ENCODE assay signal across 22 cellular contexts in genomic region chr7:19526639-19527038, GRCh38.
"Had no signal": no experiment of that assay in that cellular context is flagged by ENCODE, and none has a peak within 500 bp of the region (broad histone marks: within the 10 kb centered on the region; RNA-seq: fewer than 3 reads in every experiment).

No MANE protein-coding gene starts in this region.

- H3K4me3 Mint-ChIP-seq: dendritic cell treated with granulocyte-macrophage colony-stimulating factor and Interleukin-4, amounts not matched to agents 40 ng/mL and 50 ng/mL, for 4 days; endodermal cell; immature natural killer cell; naive thymus-derived CD8-positive, alpha-beta T cell; stimulated activated naive B cell treated with anti-CD40 and anti-IgM and Interleukin-4, amounts not matched to agents 10 μg/mL and 1 μg/mL and 100 μg/mL, for 72 hours; stimulated activated naive CD8-positive, alpha-beta T cell treated with anti-CD3 and anti-CD28 coated beads, Interleukin-15, Interleukin-2, amounts not matched to agents 100 ng/mL and 50 ng/mL, for 24 hours had no signal

- ATAC-seq: foreskin keratinocyte; heart right ventricle; left colon; left ventricle myocardium superior; lower lobe of right lung; naive thymus-derived CD8-positive, alpha-beta T cell; right lobe of liver; stimulated activated naive B cell treated with anti-CD40 and anti-IgM and Interleukin-4, amounts not matched to agents 10 μg/mL and 1 μg/mL and 100 μg/mL, for 72 hours had no signal

- H3K36me3 Mint-ChIP-seq: immature natural killer cell; naive thymus-derived CD8-positive, alpha-beta T cell; stimulated activated naive B cell treated with anti-CD40 and anti-IgM and Interleukin-4, amounts not matched to agents 10 μg/mL and 1 μg/mL and 100 μg/mL, for 72 hours had no signal

- H3K9me3 Mint-ChIP-seq: endodermal cell; stimulated activated naive B cell treated with anti-CD40 and anti-IgM and Interleukin-4, amounts not matched to agents 10 μg/mL and 1 μg/mL and 100 μg/mL, for 72 hours; stimulated activated naive CD8-positive, alpha-beta T cell treated with anti-CD3 and anti-CD28 coated beads, Interleukin-15, Interleukin-2, amounts not matched to agents 100 ng/mL and 50 ng/mL, for 24 hours had no signal

- DNase-seq: effector CD8-positive, alpha-beta T cell; endodermal cell; foreskin keratinocyte; glutamatergic neuron; heart right ventricle; hippocampal formation; immature natural killer cell; islet precursor cell; kidney glomerular epithelial cell; left colon; left ventricle myocardium superior; lower lobe of right lung; naive thymus-derived CD8-positive, alpha-beta T cell; right lobe of liver; small intestine; stimulated activated CD4-positive, alpha-beta T cell treated with anti-CD3 and anti-CD28 coated beads, Interleukin-15, amount 100 ng/mL, for 24 hours; stimulated activated CD4-positive, alpha-beta T cell treated with anti-CD3 and anti-CD28 coated beads, Interleukin-2, amount 100 ng/mL, for 48 hours; stimulated activated naive B cell treated with anti-CD40 and anti-IgM and Interleukin-4, amounts not matched to agents 10 μg/mL and 1 μg/mL and 100 μg/mL, for 72 hours; upper lobe of left lung had no signal

- H3K27me3 Mint-ChIP-seq: dendritic cell treated with granulocyte-macrophage colony-stimulating factor and Interleukin-4, amounts not matched to agents 40 ng/mL and 50 ng/mL, for 4 days; progenitor cell of endocrine pancreas; stimulated activated naive B cell treated with anti-CD40 and anti-IgM and Interleukin-4, amounts not matched to agents 10 μg/mL and 1 μg/mL and 100 μg/mL, for 72 hours; stimulated activated naive CD8-positive, alpha-beta T cell treated with anti-CD3 and anti-CD28 coated beads, Interleukin-15, Interleukin-2, amounts not matched to agents 100 ng/mL and 50 ng/mL, for 24 hours had no signal

- H3K4me1 Mint-ChIP-seq: immature natural killer cell; naive thymus-derived CD8-positive, alpha-beta T cell; stimulated activated naive B cell treated with anti-CD40 and anti-IgM and Interleukin-4, amounts not matched to agents 10 μg/mL and 1 μg/mL and 100 μg/mL, for 72 hours had no signal

- H3K27ac Mint-ChIP-seq: dendritic cell treated with granulocyte-macrophage colony-stimulating factor and Interleukin-4, amounts not matched to agents 40 ng/mL and 50 ng/mL, for 4 days; endodermal cell; immature natural killer cell; naive thymus-derived CD8-positive, alpha-beta T cell; progenitor cell of endocrine pancreas; stimulated activated naive B cell treated with anti-CD40 and anti-IgM and Interleukin-4, amounts not matched to agents 10 μg/mL and 1 μg/mL and 100 μg/mL, for 72 hours; stimulated activated naive CD8-positive, alpha-beta T cell treated with anti-CD3 and anti-CD28 coated beads, Interleukin-15, Interleukin-2, amounts not matched to agents 100 ng/mL and 50 ng/mL, for 24 hours had no signal
